20 cellular contexts compared by ENCODE assay signal in the genomic region with DNA sequence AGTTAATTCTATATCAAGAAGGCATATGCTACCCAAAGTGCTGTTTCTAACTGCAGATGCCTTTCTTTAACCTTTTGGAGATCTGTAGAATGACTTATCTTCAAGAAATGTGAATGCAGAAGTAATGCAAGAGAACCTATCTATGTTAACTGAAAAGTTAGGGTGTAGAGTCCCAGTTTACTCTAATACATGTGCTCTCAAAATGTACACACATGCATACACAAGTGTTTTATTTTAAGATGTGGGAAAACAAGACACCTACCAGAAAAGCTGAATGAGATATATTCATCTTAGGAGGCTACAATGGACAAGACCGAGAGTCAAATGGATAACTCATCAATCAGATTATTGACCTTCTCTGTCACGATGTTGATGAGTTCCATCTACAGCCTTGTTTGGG.
DNase-seq lines count a peak whose midpoint lies in the region; ATAC-seq and TF ChIP-seq lines count a peak whose summit lies in the region.
"Had no signal": no experiment of that assay in that cellular context is flagged by ENCODE, and none has a peak within 500 bp of the region (broad histone marks: within the 10 kb centered on the region; RNA-seq: fewer than 3 reads in every experiment).

No MANE protein-coding gene starts in this region.

- WGBS in right cardiac atrium: 77% methylated on average over 2 of the region's 2 CpGs
- WGBS in mesodermal cell (ENCODE audit: insufficient coverage in 2 of 2), 2 experiments: no CpG with 5 or more reads among the region's 2 CpGs

- H3K27ac ChIP-seq in left ventricle myocardium inferior (replicated peaks): peak overlapping the region; percentile 64
- no peak overlapping the region for H3K27ac ChIP-seq in right cardiac atrium (ENCODE audit: low read length)
- peak overlapping the region; percentile 18 for H3K27ac ChIP-seq in mesodermal cell (ENCODE audit: low read depth, low read length, severe bottlenecking)
- H3K27ac ChIP-seq: 22Rv1, BLaER1, C4-2B had no signal

- peaks cover 12% of the 10 kb centered on the region for H3K4me1 ChIP-seq in left ventricle myocardium inferior
- H3K4me1 ChIP-seq in right cardiac atrium (ENCODE audit: control insufficient read depth, insufficient read depth, low read length): no peaks in the 10 kb centered on the region
- H3K4me1 ChIP-seq in mesodermal cell (ENCODE audit: control insufficient read depth, insufficient read depth, low read length, poor library complexity, severe bottlenecking): no peaks in the 10 kb centered on the region
- H3K4me1 ChIP-seq: Caco-2 had no signal

- TF ChIP-seq CTCF in left ventricle myocardium inferior (IDR thresholded peaks at IDR 0.05; ENCODE audit: borderline replicate concordance): no peak

- no peaks in the 10 kb centered on the region for H3K36me3 Mint-ChIP-seq in activated T-cell treated with anti-CD3 and anti-CD28 coated beads, Interleukin-2, amount 50 U/mL, for 72 hours (ENCODE audit: insufficient read depth in 2 of 2)
- no peaks in the 10 kb centered on the region for H3K36me3 Mint-ChIP-seq in activated T-helper 1 cell treated with anti-CD3 and anti-CD28 coated beads, Interleukin-12 subunit alpha, Interleukin-12 subunit beta, Interleukin-2, Interleukin-4 antibody, amounts not matched to agents 30 ng/mL and 10 ng/mL and 1 ng/mL, durations not matched to agents 14 hours and 24 hours and 36 hours (ENCODE audit: low read depth)
- H3K36me3 Mint-ChIP-seq: CD4-positive, CD25-positive, alpha-beta regulatory T cell; CD8-positive, alpha-beta T cell had no signal

- H3K27ac Mint-ChIP-seq in activated T-cell treated with anti-CD3 and anti-CD28 coated beads, Interleukin-2, amount 50 U/mL, for 72 hours: peak overlapping the region; percentile 10
- peak overlapping the region; percentile 28 for H3K27ac Mint-ChIP-seq in activated T-helper 1 cell treated with anti-CD3 and anti-CD28 coated beads, Interleukin-12 subunit alpha, Interleukin-12 subunit beta, Interleukin-2, Interleukin-4 antibody, amounts not matched to agents 30 ng/mL and 10 ng/mL and 1 ng/mL, durations not matched to agents 14 hours and 24 hours and 36 hours
- H3K27ac Mint-ChIP-seq: B cell; CD4-positive, CD25-positive, alpha-beta regulatory T cell; CD8-positive, alpha-beta T cell; GM23338; H9 had no signal

- H3K27me3 Mint-ChIP-seq in activated T-cell treated with anti-CD3 and anti-CD28 coated beads, Interleukin-2, amount 50 U/mL, for 72 hours (ENCODE audit: low read depth): peaks cover 6% of the 10 kb centered on the region
- peaks cover 13% of the 10 kb centered on the region for H3K27me3 Mint-ChIP-seq in activated T-helper 1 cell treated with anti-CD3 and anti-CD28 coated beads, Interleukin-12 subunit alpha, Interleukin-12 subunit beta, Interleukin-2, Interleukin-4 antibody, amounts not matched to agents 30 ng/mL and 10 ng/mL and 1 ng/mL, durations not matched to agents 14 hours and 24 hours and 36 hours (ENCODE audit: insufficient read depth)

- DNase-seq in activated T-cell treated with anti-CD3 and anti-CD28 coated beads, Interleukin-2, amount 50 U/mL, for 72 hours: no peak
- DNase-seq in activated T-cell treated with anti-CD3 and anti-CD28 coated beads, Interleukin-2, amount 50 U/mL, for 1 hour: no peak
- DNase-seq in left ventricle myocardium inferior (no peak), right cardiac atrium (no peak), NOMO-1 treated with dmso at 0.1 percent for 144 hours (lab: John Stamatoyannopoulos, UW; ENCODE audit: unreplicated experiment) (no peak)
- no peak for DNase-seq in activated T-helper 1 cell treated with anti-CD3 and anti-CD28 coated beads, Interleukin-12 subunit alpha, Interleukin-12 subunit beta, Interleukin-2, Interleukin-4 antibody, amounts not matched to agents 30 ng/mL and 10 ng/mL and 1 ng/mL, durations not matched to agents 14 hours and 24 hours and 36 hours (ENCODE audit: low spot score)
- DNase-seq in central memory CD4-positive, alpha-beta T cell: no peak
- DNase-seq: Caco-2; CD4-positive, CD25-positive, alpha-beta regulatory T cell; CD8-positive, alpha-beta T cell; DMS153; DND-41; H9 had no signal

- intact Hi-C loops in left ventricle myocardium inferior (cut with micrococcal nuclease): no loop called here
- intact Hi-C loops in right cardiac atrium (cut with DNase I): no loop called here
- intact Hi-C loops in activated T-helper 1 cell treated with anti-CD3 and anti-CD28 coated beads, Interleukin-12 subunit alpha, Interleukin-12 subunit beta, Interleukin-2, Interleukin-4 antibody, amounts not matched to agents 30 ng/mL and 10 ng/mL and 1 ng/mL, durations not matched to agents 14 hours and 24 hours and 36 hours (cut with micrococcal nuclease): no loop called here

- peaks cover 24% of the 10 kb centered on the region for H3K4me1 Mint-ChIP-seq in activated T-cell treated with anti-CD3 and anti-CD28 coated beads, Interleukin-2, amount 50 U/mL, for 72 hours (ENCODE audit: low read depth)
- H3K4me1 Mint-ChIP-seq in activated T-helper 1 cell treated with anti-CD3 and anti-CD28 coated beads, Interleukin-12 subunit alpha, Interleukin-12 subunit beta, Interleukin-2, Interleukin-4 antibody, amounts not matched to agents 30 ng/mL and 10 ng/mL and 1 ng/mL, durations not matched to agents 14 hours and 24 hours and 36 hours (ENCODE audit: low read depth): peaks cover 13% of the 10 kb centered on the region
- H3K4me1 Mint-ChIP-seq: GM23338, H9 had no signal

- peaks cover 2% of the 10 kb centered on the region for H3K27me3 ChIP-seq in left ventricle myocardium inferior (ENCODE audit: low read depth)
- no peaks in the 10 kb centered on the region for H3K27me3 ChIP-seq in right cardiac atrium (ENCODE audit: control insufficient read depth, insufficient read depth)
- H3K27me3 ChIP-seq: BLaER1 had no signal

- H3K9me3 ChIP-seq in left ventricle myocardium inferior (replicated peaks) (no peaks in the 10 kb centered on the region), right cardiac atrium (ENCODE audit: control insufficient read depth, low read length) (no peaks in the 10 kb centered on the region), mesodermal cell (ENCODE audit: control insufficient read depth, low read length) (no peaks in the 10 kb centered on the region)
- H3K9me3 ChIP-seq: BLaER1, Caco-2 had no signal

- no peak overlapping the region for H3K4me3 ChIP-seq in left ventricle myocardium inferior
- no peak overlapping the region for H3K4me3 ChIP-seq in right cardiac atrium (ENCODE audit: low read length)
- H3K4me3 ChIP-seq in mesodermal cell (ENCODE audit: extremely low read depth, insufficient read depth, low read length, poor library complexity, severe bottlenecking): no peak overlapping the region
- H3K4me3 ChIP-seq: BLaER1, GM23338 had no signal

- no peak for ATAC-seq in activated T-cell treated with anti-CD3 and anti-CD28 coated beads, Interleukin-2, amount 50 U/mL, for 72 hours (replicated peaks in 1 of 2)
- ATAC-seq in right cardiac atrium: no peak
- ATAC-seq: CD8-positive, alpha-beta T cell; GM23338; HCT116 had no signal

- H3K36me3 ChIP-seq in left ventricle myocardium inferior: no peaks in the 10 kb centered on the region
- no peaks in the 10 kb centered on the region for H3K36me3 ChIP-seq in mesodermal cell (ENCODE audit: control insufficient read depth, insufficient read depth, low read length)
- H3K36me3 ChIP-seq: BLaER1 had no signal

- H3K4me3 Mint-ChIP-seq in activated T-cell treated with anti-CD3 and anti-CD28 coated beads, Interleukin-2, amount 50 U/mL, for 72 hours: peak overlapping the region in 1 of 2 donors; percentile 1
- no peak overlapping the region for H3K4me3 Mint-ChIP-seq in activated T-helper 1 cell treated with anti-CD3 and anti-CD28 coated beads, Interleukin-12 subunit alpha, Interleukin-12 subunit beta, Interleukin-2, Interleukin-4 antibody, amounts not matched to agents 30 ng/mL and 10 ng/mL and 1 ng/mL, durations not matched to agents 14 hours and 24 hours and 36 hours
- H3K4me3 Mint-ChIP-seq: B cell; CD4-positive, CD25-positive, alpha-beta regulatory T cell; CD8-positive, alpha-beta T cell; GM23338; H9 had no signal

- H3K9me3 Mint-ChIP-seq in activated T-cell treated with anti-CD3 and anti-CD28 coated beads, Interleukin-2, amount 50 U/mL, for 72 hours: no peaks in the 10 kb centered on the region
- H3K9me3 Mint-ChIP-seq in activated T-helper 1 cell treated with anti-CD3 and anti-CD28 coated beads, Interleukin-12 subunit alpha, Interleukin-12 subunit beta, Interleukin-2, Interleukin-4 antibody, amounts not matched to agents 30 ng/mL and 10 ng/mL and 1 ng/mL, durations not matched to agents 14 hours and 24 hours and 36 hours: no peaks in the 10 kb centered on the region
- H3K9me3 Mint-ChIP-seq: CD4-positive, CD25-positive, alpha-beta regulatory T cell; CD8-positive, alpha-beta T cell; GM23338; H9 had no signal
